ENCODE assay signal across 23 cellular contexts in genomic region chr3:13290941-13291340, GRCh38.
DNase-seq lines count a peak whose midpoint lies in the region; ATAC-seq, FAIRE-seq and TF ChIP-seq lines count a peak whose summit lies in the region.
"Had no signal": no experiment of that assay in that cellular context is flagged by ENCODE, and none has a peak within 500 bp of the region (broad histone marks: within the 10 kb centered on the region; RNA-seq: fewer than 3 reads in every experiment).

No MANE protein-coding gene starts in this region.

- H3K23ac ChIP-seq in H1 (ENCODE audit: insufficient read length) = no peak overlapping the region

- no peak overlapping the region for H3K18ac ChIP-seq in H1 (ENCODE audit: extremely low read depth, low read length)

- no peak for TF ChIP-seq CTCF in HepG2 (CRISPR knock-in tag; IDR thresholded peaks at IDR 0.05)
- TF ChIP-seq CTCF in right lobe of liver (IDR thresholded peaks at IDR 0.05) = no peak
- TF ChIP-seq CTCF in H1 (IDR thresholded peaks at IDR 0.05; ENCODE audit: control extremely low read depth in 1 of 3, insufficient read depth in 1 of 3, low read depth in 1 of 3, low read length in 3 of 3) = no peak

- intact Hi-C loops in HepG2 (cut with micrococcal nuclease; ENCODE audit: unreplicated experiment) = no loop called here
- intact Hi-C loops in right lobe of liver (cut with DNase I) = no loop called here

- in situ Hi-C loops in HepG2 (cut with HindIII; ENCODE audit: extremely low pct_ligation_motif_present, low pct_unique_long_range_greater_than_20kb) = no loop called here

- H3K27me3 ChIP-seq in HepG2 (ENCODE audit: control insufficient read depth in 1 of 2, insufficient read depth in 2 of 2, low read length in 2 of 2) (peaks cover 2 to 52% of the 10 kb centered on the region in 2 experiments; a peak in 3 of 5 replicates), right lobe of liver (no peaks in the 10 kb centered on the region), Karpas-422 (ENCODE audit: low read length) (no peaks in the 10 kb centered on the region), H1 (replicated peaks in 1 of 4; ENCODE audit: control insufficient read depth in 3 of 4, extremely low read depth in 1 of 4, insufficient read depth in 3 of 4, low read length in 3 of 4) (no peaks in the 10 kb centered on the region)

- H3K4me3 ChIP-seq in HepG2 (replicated peaks in 1 of 3; ENCODE audit: insufficient read depth in 1 of 3, low read depth in 2 of 3, low read length in 3 of 3) = no peak overlapping the region
- H3K4me3 ChIP-seq in right lobe of liver = no peak overlapping the region
- no peak overlapping the region for H3K4me3 ChIP-seq in Karpas-422 (ENCODE audit: low read length)
- no peak overlapping the region for H3K4me3 ChIP-seq in H1 (ENCODE audit: extremely low read depth in 1 of 4, insufficient read depth in 2 of 4, low read depth in 3 of 4, low read length in 4 of 4)

- H3K4me1 ChIP-seq in HepG2 (ENCODE audit: insufficient read depth, low read length) (peaks cover 9% of the 10 kb centered on the region), right lobe of liver (no peaks in the 10 kb centered on the region), Karpas-422 (ENCODE audit: low read length) (peaks cover 74% of the 10 kb centered on the region), H1 (replicated peaks in 1 of 4; ENCODE audit: control insufficient read depth in 3 of 4, insufficient read depth in 4 of 4, low read length in 3 of 4) (peaks cover 0 to 9% (median 6%) of the 10 kb centered on the region in 4 experiments; a peak in 4 of 7 replicates)

- H2BK12ac ChIP-seq in H1 (ENCODE audit: low read depth, low read length) = no peak overlapping the region

- H2BK20ac ChIP-seq in H1 (ENCODE audit: low read length) = no peak overlapping the region

- no peak overlapping the region for H3K4ac ChIP-seq in H1 (replicated peaks; ENCODE audit: insufficient read length, low read depth, low read length)

- H3K9me2 ChIP-seq in Karpas-422 (replicated peaks; ENCODE audit: insufficient read depth, low read length) = no peaks in the 10 kb centered on the region

- H2AK5ac ChIP-seq in H1 (ENCODE audit: low read depth, low read length) = no peak overlapping the region

- TF ChIP-seq RAD21 in HepG2 (CRISPR knock-in tag; IDR thresholded peaks at IDR 0.05) (no peak), H1 (IDR thresholded peaks at IDR 0.05 in 1 of 2, conservative IDR thresholded peaks at IDR 0.05 in 1 of 2; ENCODE audit: low read depth in 2 of 2, low read length in 2 of 2) (no peak)

- H3K56ac ChIP-seq in H1 (replicated peaks; ENCODE audit: insufficient read length, low read depth, low read length) = no peak overlapping the region

- no peaks in the 10 kb centered on the region for H3K36me3 ChIP-seq in HepG2 (replicated peaks in 1 of 2; ENCODE audit: control insufficient read depth in 1 of 2, insufficient read depth in 2 of 2, low read length in 2 of 2)
- no peaks in the 10 kb centered on the region for H3K36me3 ChIP-seq in right lobe of liver
- peaks cover 32% of the 10 kb centered on the region for H3K36me3 ChIP-seq in Karpas-422 (ENCODE audit: insufficient read depth, low read length)
- no peaks in the 10 kb centered on the region for H3K36me3 ChIP-seq in H1 (ENCODE audit: control insufficient read depth in 2 of 4, insufficient read depth in 4 of 4, low read length in 3 of 4)

- no peak overlapping the region for H4K91ac ChIP-seq in H1 (replicated peaks; ENCODE audit: insufficient read length, low read length)

- H3K4me2 ChIP-seq in HepG2 (ENCODE audit: low read depth, low read length) (no peak overlapping the region), Karpas-422 (ENCODE audit: low read depth, low read length, poor library complexity, severe bottlenecking) (no peak overlapping the region), H1 (ENCODE audit: insufficient read depth in 1 of 2, low read depth in 2 of 2, low read length in 2 of 2) (no peak overlapping the region)

- H4K20me1 ChIP-seq in HepG2 (ENCODE audit: insufficient read depth, low read length) = no peaks in the 10 kb centered on the region
- no peaks in the 10 kb centered on the region for H4K20me1 ChIP-seq in Karpas-422 (ENCODE audit: insufficient read depth, low read depth, low read length)
- H4K20me1 ChIP-seq in H1 (replicated peaks in 1 of 2; ENCODE audit: control insufficient read depth in 1 of 2, insufficient read depth in 2 of 2, low read length in 2 of 2) = no peaks in the 10 kb centered on the region

- H2AFZ ChIP-seq in HepG2 (ENCODE audit: low read length) (no peak overlapping the region), Karpas-422 (ENCODE audit: low read length) (no peak overlapping the region), H1 (ENCODE audit: low read length) (peak overlapping the region; percentile 68)

- H4K8ac ChIP-seq in H1 (ENCODE audit: extremely low read depth, insufficient read depth, low read length) = no peak overlapping the region

- DNase-seq in HepG2 (ENCODE audit: low spot score) (no peak), right lobe of liver (no peak), Karpas-422 (no peak), H1 (ENCODE audit: low read depth in 1 of 2, low spot score in 2 of 2) (no peak)
- no peak for DNase-seq in stimulated activated CD4-positive, alpha-beta T cell treated with anti-CD3 and anti-CD28 coated beads, Interleukin-4, amount 100 ng/mL, for 1 hour
- DNase-seq: ACHN; C1 segment of cervical spinal cord; Calu3; CD4-positive, alpha-beta memory T cell; COR-L47; DMS53; DMS79 treated with DMSO at 0.1 percent for 48 hours; GF-D8; GOT3; H7; HCEC 1CT had no signal

- no peak overlapping the region for H2BK120ac ChIP-seq in H1 (replicated peaks; ENCODE audit: low read depth, low read length)

- H3K9me3 ChIP-seq in HepG2 (ENCODE audit: low read length) = peaks cover 14% of the 10 kb centered on the region
- H3K9me3 ChIP-seq in right lobe of liver = peaks cover 0 to 6% (median 0%) of the 10 kb centered on the region in 4 donors
- H3K9me3 ChIP-seq in Karpas-422 (ENCODE audit: low read length) = peaks cover 10% of the 10 kb centered on the region
- peaks cover 0 to 4% of the 10 kb centered on the region in 2 experiments; a peak in 1 of 4 replicates for H3K9me3 ChIP-seq in H1 (ENCODE audit: insufficient read depth in 2 of 2, low read depth in 1 of 2, low read length in 1 of 2)

- H2BK15ac ChIP-seq in H1 (ENCODE audit: low read length) = no peak overlapping the region

- FAIRE-seq in HepG2 (lab: Jason Lieb, UNC) = no peak
- no peak for FAIRE-seq in H1 (lab: Jason Lieb, UNC)
- FAIRE-seq: A204.1, GM12891, GM18507, GM19239 had no signal

- no TSS peak for BruUV-seq in HepG2 (replicated peaks; lab: Mats Ljungman, UMichigan)

- no peak overlapping the region for H3K14ac ChIP-seq in H1 (ENCODE audit: insufficient read length)

- H3K79me2 ChIP-seq in HepG2 (ENCODE audit: insufficient read depth, low read length) = no peaks in the 10 kb centered on the region
- peaks cover 55% of the 10 kb centered on the region for H3K79me2 ChIP-seq in Karpas-422 (ENCODE audit: low read length)
- no peaks in the 10 kb centered on the region for H3K79me2 ChIP-seq in H1 (ENCODE audit: control insufficient read depth in 1 of 2, insufficient read depth in 2 of 2, low read length in 2 of 2)

- POLR2A ChIA-PET in HepG2 (lab: Yijun Ruan, JAX) = no interaction called here
- POLR2A ChIA-PET in H1 (lab: Charles Lee; ENCODE audit: partially characterized antibody) = interaction anchor here (1.9 kb wide), 1 partner anchor 14 kb away, joined by 4 read pairs; no protein-coding TSS in a partner anchor

- TF ChIP-seq POLR2A in HepG2 (IDR thresholded peaks at IDR 0.05; ENCODE audit: insufficient read depth in 1 of 2, low read depth in 2 of 2, low read length in 2 of 2) = no peak
- TF ChIP-seq POLR2A in right lobe of liver (IDR thresholded peaks at IDR 0.05) = no peak
- TF ChIP-seq POLR2A in H1 (IDR thresholded peaks at IDR 0.05; ENCODE audit: control extremely low read depth in 1 of 2, low read depth in 2 of 2, low read length in 2 of 2) = no peak

- 46% methylated on average over 3 of the region's 3 CpGs for WGBS in HepG2 (ENCODE audit: low lambda C conversion rate)
- WGBS in right lobe of liver (ENCODE audit: insufficient coverage, low coverage, low lambda C conversion rate, missing lambda C conversion rate) = 74% methylated on average over 3 of the region's 3 CpGs
- 63% methylated on average over 3 of the region's 3 CpGs; no CpG with 5 or more reads in 1 of the 2 experiments for WGBS in H1 (ENCODE audit: extremely low coverage in 1 of 2, insufficient coverage in 1 of 2, insufficient read length in 1 of 2, insufficient replicate concordance in 2 of 2, low coverage in 1 of 2, low lambda C conversion rate in 2 of 2, missing lambda C conversion rate in 1 of 2), 2 experiments

- no peak overlapping the region for H3K27ac ChIP-seq in HepG2 (ENCODE audit: extremely low read length, insufficient read depth, low read length)
- H3K27ac ChIP-seq in right lobe of liver = no peak overlapping the region
- peak overlapping the region; percentile 2; the same call in 1 of the 2 replicates for H3K27ac ChIP-seq in Karpas-422 (ENCODE audit: low read length)
- no peak overlapping the region for H3K27ac ChIP-seq in H1 (ENCODE audit: low read depth, low read length)
- H3K27ac ChIP-seq: 22Rv1 had no signal

- ATAC-seq in HepG2 = no peak
- no peak for ATAC-seq in right lobe of liver
- ATAC-seq in GM19463 (IDR thresholded peaks at IDR 0.05; ENCODE audit: unreplicated experiment) = no peak
- no peak for ATAC-seq in GM18870 (IDR thresholded peaks at IDR 0.05; ENCODE audit: unreplicated experiment)

- TF ChIP-seq EP300 in HepG2 (IDR thresholded peaks at IDR 0.05; ENCODE audit: low read depth in 2 of 2, low read length in 2 of 2) (no peak), HepG2 (CRISPR knock-in tag; IDR thresholded peaks at IDR 0.05; ENCODE audit: borderline replicate concordance) (no peak), H1 (IDR thresholded peaks at IDR 0.05; ENCODE audit: borderline replicate concordance in 1 of 2, low read depth in 2 of 2, low read length in 2 of 2) (no peak)

- CTCF ChIA-PET in HepG2 (lab: Yijun Ruan, JAX; ENCODE audit: low intra/inter-chr PET ratio, low total read pairs) = no interaction called here
- CTCF ChIA-PET in H1 (lab: Charles Lee; ENCODE audit: partially characterized antibody) = interaction anchor here (1.1 to 2.3 kb wide), 3 partner anchors 17 to 199 kb away, joined by 3 to 7 read pairs (median 3); no protein-coding TSS in a partner anchor

- H3K9ac ChIP-seq in HepG2 (ENCODE audit: insufficient read depth, low read depth, low read length) (no peak overlapping the region), Karpas-422 (ENCODE audit: low read length) (no peak overlapping the region), H1 (replicated peaks in 1 of 4; ENCODE audit: extremely low read depth in 1 of 4, low read depth in 3 of 4, low read length in 3 of 4) (no peak overlapping the region)

- no peak overlapping the region for H4K5ac ChIP-seq in H1 (ENCODE audit: insufficient read length, low read depth, low read length)

- H2BK5ac ChIP-seq in H1 (ENCODE audit: low read depth, low read length) = no peak overlapping the region; the same call in 1 of the 2 replicates

- no peaks in the 10 kb centered on the region for H3K23me2 ChIP-seq in H1 (ENCODE audit: low read depth, low read length)

- H3K79me1 ChIP-seq in H1 (ENCODE audit: low read depth, low read length) = no peaks in the 10 kb centered on the region

TF ChIP-seq in HepG2, 621 proteins besides CTCF, POLR2A, EP300 and RAD21 (continues in another document):
- no peak for TF ChIP-seq RFXANK (CRISPR knock-in tag; IDR thresholded peaks at IDR 0.05)

TF ChIP-seq in H1, 55 proteins besides CTCF, POLR2A, EP300 and RAD21 (continues in another document):
- TF ChIP-seq BRCA1 (IDR thresholded peaks at IDR 0.05; ENCODE audit: low read depth, low read length) (no peak), SUZ12 (IDR thresholded peaks at IDR 0.05; ENCODE audit: low read length) (no peak)

Comparison
In these comparisons a context has a peak if more than half of its experiments do, and no peak if none do; other contexts are left out.
1. Of the 41 proteins assayed by ChIP-seq in both HepG2 and H1: peak only in HepG2: MAFK; only in H1: none; in both: none; in neither: 40.